ENCODE assay signal across 24 cellular contexts in the genomic region with DNA sequence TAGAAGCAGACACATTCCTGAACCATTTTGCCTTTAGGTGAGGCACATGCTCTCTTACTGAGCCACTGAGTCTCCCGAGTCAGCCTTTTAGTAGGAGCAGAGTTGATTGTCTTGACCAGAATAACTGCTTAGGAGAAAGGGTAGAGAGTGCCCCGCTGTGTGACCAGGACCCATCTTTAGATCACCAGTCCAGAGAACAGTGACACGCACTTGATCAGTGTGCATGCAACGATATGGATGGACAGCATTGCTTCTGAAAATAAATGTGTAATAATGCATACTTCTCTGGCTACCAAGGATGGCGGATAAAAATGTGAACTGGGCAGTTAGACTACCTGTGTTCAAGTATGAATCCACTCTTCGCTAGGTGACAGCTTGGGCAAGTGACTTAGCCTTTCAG.
DNase-seq lines count a peak whose midpoint lies in the region; ATAC-seq, FAIRE-seq and TF ChIP-seq lines count a peak whose summit lies in the region.
"Had no signal": no experiment of that assay in that cellular context is flagged by ENCODE, and none has a peak within 500 bp of the region (broad histone marks: within the 10 kb centered on the region; RNA-seq: fewer than 3 reads in every experiment).

No MANE protein-coding gene starts in this region.

- WGBS in IMR-90 (ENCODE audit: extremely low coverage in 2 of 2, insufficient read length in 1 of 2), 2 experiments, result no CpG with 5 or more reads among the region's 6 CpGs
- WGBS in H1 (ENCODE audit: extremely low coverage in 1 of 2, insufficient coverage in 1 of 2, insufficient read length in 1 of 2, insufficient replicate concordance in 2 of 2, low coverage in 1 of 2, low lambda C conversion rate in 2 of 2, missing lambda C conversion rate in 1 of 2), 2 experiments, result 78% methylated on average over 6 of the region's 6 CpGs; no CpG with 5 or more reads in 1 of the 2 experiments

- H2BK20ac ChIP-seq in IMR-90 (ENCODE audit: low read depth, low read length), result no peak overlapping the region
- no peak overlapping the region for H2BK20ac ChIP-seq in H1 (ENCODE audit: low read length)

- H2BK120ac ChIP-seq in IMR-90 (ENCODE audit: low read depth, low read length) (no peak overlapping the region; the same call in 1 of the 2 replicates), H1 (replicated peaks; ENCODE audit: low read depth, low read length) (no peak overlapping the region)

- no peaks in the 10 kb centered on the region for H3K27me3 ChIP-seq in IMR-90 (ENCODE audit: control insufficient read depth, insufficient read depth, low read length)
- H3K27me3 ChIP-seq in H1 (replicated peaks in 1 of 4; ENCODE audit: control insufficient read depth in 3 of 4, extremely low read depth in 1 of 4, insufficient read depth in 3 of 4, low read length in 3 of 4), result no peaks in the 10 kb centered on the region
- no peaks in the 10 kb centered on the region for H3K27me3 ChIP-seq in neural progenitor cell
- H3K27me3 ChIP-seq in osteoblast (ENCODE audit: insufficient read depth, low read length), result no peaks in the 10 kb centered on the region
- H3K27me3 ChIP-seq in dorsolateral prefrontal cortex, result peaks cover 0 to 11% (median 0%) of the 10 kb centered on the region in 45 donors
- H3K27me3 ChIP-seq: BE2C, BLaER1 had no signal

- H3K9ac ChIP-seq in IMR-90 (ENCODE audit: low read depth, low read length) (no peak overlapping the region), H1 (replicated peaks in 1 of 4; ENCODE audit: extremely low read depth in 1 of 4, low read depth in 3 of 4, low read length in 3 of 4) (no peak overlapping the region), neural progenitor cell (no peak overlapping the region)
- H3K9ac ChIP-seq: BLaER1 had no signal

- H4K5ac ChIP-seq in IMR-90 (ENCODE audit: low read depth, low read length), result no peak overlapping the region
- no peak overlapping the region for H4K5ac ChIP-seq in H1 (ENCODE audit: insufficient read length, low read depth, low read length)

- no peak overlapping the region for H2BK5ac ChIP-seq in IMR-90 (ENCODE audit: low read depth, low read length, poor library complexity, severe bottlenecking)
- H2BK5ac ChIP-seq in H1 (ENCODE audit: low read depth, low read length), result no peak overlapping the region

- H4K8ac ChIP-seq in IMR-90 (ENCODE audit: low read depth in 2 of 2, low read length in 2 of 2) (peak overlapping the region in 1 of 2 experiments; percentile 20; a peak in 1 of 4 replicates), H1 (ENCODE audit: extremely low read depth, insufficient read depth, low read length) (no peak overlapping the region)

- H3K23me2 ChIP-seq in H1 (ENCODE audit: low read depth, low read length), result no peaks in the 10 kb centered on the region

- 0 out of 2 replicates have a peak overlapping the region, but pooled peaks have one; percentile 9 for H3K14ac ChIP-seq in IMR-90 (replicated peaks; ENCODE audit: low read depth, low read length)
- H3K14ac ChIP-seq in H1 (ENCODE audit: insufficient read length), result no peak overlapping the region

- no peaks in the 10 kb centered on the region for H3K4me1 Mint-ChIP-seq in neural progenitor cell
- H3K4me1 Mint-ChIP-seq: CD14-positive monocyte; CD4-positive, alpha-beta memory T cell; CD4-positive, CD25-positive, alpha-beta regulatory T cell; CD8-positive, alpha-beta memory T cell had no signal

- H3K18ac ChIP-seq in IMR-90 (ENCODE audit: low read depth, low read length) (no peak overlapping the region), H1 (ENCODE audit: extremely low read depth, low read length) (no peak overlapping the region)

- ATAC-seq in IMR-90 (ENCODE audit: low read depth) (no peak), HG02885 (IDR thresholded peaks at IDR 0.05; ENCODE audit: poor library complexity, unreplicated experiment) (no peak)
- ATAC-seq: GM12878 had no signal

- H3K9me3 ChIP-seq in IMR-90 (ENCODE audit: control insufficient read depth, insufficient read depth, low read length) (no peaks in the 10 kb centered on the region), H1 (ENCODE audit: insufficient read depth in 2 of 2, low read depth in 1 of 2, low read length in 1 of 2) (no peaks in the 10 kb centered on the region), neural progenitor cell (ENCODE audit: low read depth) (no peaks in the 10 kb centered on the region), osteoblast (ENCODE audit: low read depth, low read length) (no peaks in the 10 kb centered on the region)
- H3K9me3 ChIP-seq: BE2C, BLaER1 had no signal

- no peak for TF ChIP-seq EP300 in H1 (IDR thresholded peaks at IDR 0.05; ENCODE audit: borderline replicate concordance in 1 of 2, low read depth in 2 of 2, low read length in 2 of 2)

- H4K20me1 ChIP-seq in IMR-90 (ENCODE audit: insufficient read depth, low read length) (no peaks in the 10 kb centered on the region), H1 (replicated peaks in 1 of 2; ENCODE audit: control insufficient read depth in 1 of 2, insufficient read depth in 2 of 2, low read length in 2 of 2) (no peaks in the 10 kb centered on the region), neural progenitor cell (ENCODE audit: low read depth) (no peaks in the 10 kb centered on the region), osteoblast (ENCODE audit: insufficient read depth, low read length) (no peaks in the 10 kb centered on the region)
- H4K20me1 ChIP-seq: BLaER1 had no signal

- DNase-seq in IMR-90 (no peak), H1 (ENCODE audit: low read depth in 1 of 2, low spot score in 2 of 2) (no peak), neural progenitor cell (ENCODE audit: low spot score) (no peak), osteoblast (ENCODE audit: insufficient read length, low spot score, missing footprints) (no peak), dorsolateral prefrontal cortex (no peak), DMS 273 (lab: John Stamatoyannopoulos, UW; ENCODE audit: unreplicated experiment) (no peak)
- DNase-seq: 8988T; ACHN; BE2C; C1 segment of cervical spinal cord; CD4-positive, alpha-beta memory T cell; CD4-positive, CD25-positive, alpha-beta regulatory T cell; CD8-positive, alpha-beta memory T cell; COR-L47; DMS79 treated with DMSO at 0.1 percent for 48 hours; GF-D8 had no signal

- no TSS peak for BruUV-seq in IMR-90 (replicated peaks; lab: Mats Ljungman, UMichigan)

- no peaks in the 10 kb centered on the region for H3K36me3 Mint-ChIP-seq in neural progenitor cell
- H3K36me3 Mint-ChIP-seq: CD14-positive monocyte; CD4-positive, alpha-beta memory T cell; CD4-positive, CD25-positive, alpha-beta regulatory T cell; CD8-positive, alpha-beta memory T cell had no signal

- H4K91ac ChIP-seq in IMR-90 (ENCODE audit: insufficient read depth, low read depth, low read length) (no peak overlapping the region), H1 (replicated peaks; ENCODE audit: insufficient read length, low read length) (no peak overlapping the region)

- H3K27ac ChIP-seq in IMR-90 (ENCODE audit: insufficient read depth, low read length) (no peak overlapping the region), H1 (ENCODE audit: low read depth, low read length) (no peak overlapping the region), neural progenitor cell (no peak overlapping the region), osteoblast (ENCODE audit: low read depth, low read length) (no peak overlapping the region), dorsolateral prefrontal cortex (no peak overlapping the region)
- H3K27ac ChIP-seq: BLaER1 had no signal

- CTCF ChIA-PET in IMR-90 (lab: Yijun Ruan, JAX), result no interaction called here
- CTCF ChIA-PET in H1 (lab: Charles Lee; ENCODE audit: partially characterized antibody), result no interaction called here

- H3K4ac ChIP-seq in IMR-90 (ENCODE audit: low read depth, low read length) (peak overlapping the region; percentile 24; the same call in 1 of the 2 replicates), H1 (replicated peaks; ENCODE audit: insufficient read length, low read depth, low read length) (no peak overlapping the region)

- no peak overlapping the region for H3K56ac ChIP-seq in IMR-90 (ENCODE audit: extremely low read depth, insufficient read depth, low read length)
- no peak overlapping the region for H3K56ac ChIP-seq in H1 (replicated peaks; ENCODE audit: insufficient read length, low read depth, low read length)

- no peaks in the 10 kb centered on the region for H3K9me1 ChIP-seq in IMR-90 (ENCODE audit: insufficient read depth, low read length)

- H3F3A ChIP-seq in neural progenitor cell (ENCODE audit: low read depth), result no peaks in the 10 kb centered on the region

- H3K4me2 ChIP-seq in IMR-90 (ENCODE audit: low read depth, low read length), result no peak overlapping the region
- H3K4me2 ChIP-seq in H1 (ENCODE audit: insufficient read depth in 1 of 2, low read depth in 2 of 2, low read length in 2 of 2), result no peak overlapping the region
- H3K4me2 ChIP-seq in neural progenitor cell, result no peak overlapping the region
- H3K4me2 ChIP-seq in osteoblast (ENCODE audit: insufficient read depth, low read length), result no peak overlapping the region
- H3K4me2 ChIP-seq: BLaER1 had no signal

- POLR2A ChIA-PET in IMR-90 (lab: Charles Lee; ENCODE audit: unreplicated experiment) (no interaction called here), H1 (lab: Charles Lee; ENCODE audit: partially characterized antibody) (no interaction called here)

- H3K79me1 ChIP-seq in IMR-90 (ENCODE audit: low read depth in 1 of 2, low read length in 2 of 2) (no peaks in the 10 kb centered on the region), H1 (ENCODE audit: low read depth, low read length) (no peaks in the 10 kb centered on the region)

- no peak for FAIRE-seq in H1 (lab: Jason Lieb, UNC)
- FAIRE-seq: A204.1, G401.6, GM12878, GM12892, GM18507 had no signal

- H2AFZ ChIP-seq in IMR-90 (replicated peaks; ENCODE audit: low read length, poor library complexity) (no peak overlapping the region), H1 (ENCODE audit: low read length) (peak overlapping the region; percentile 52; the same call in 1 of the 2 replicates), neural progenitor cell (replicated peaks) (peak overlapping the region; percentile 77), osteoblast (ENCODE audit: low read length) (no peak overlapping the region)

- TF ChIP-seq POLR2A in IMR-90 (IDR thresholded peaks at IDR 0.05; ENCODE audit: low read depth, low read length), result no peak
- TF ChIP-seq POLR2A in H1 (IDR thresholded peaks at IDR 0.05; ENCODE audit: control extremely low read depth in 1 of 2, low read depth in 2 of 2, low read length in 2 of 2), result no peak

- H3K4me1 ChIP-seq in IMR-90 (ENCODE audit: control insufficient read depth, insufficient read depth, low read length) (peaks cover 2% of the 10 kb centered on the region; the same call in 1 of the 2 replicates), H1 (replicated peaks in 1 of 4; ENCODE audit: control insufficient read depth in 3 of 4, insufficient read depth in 4 of 4, low read length in 3 of 4) (peaks cover 0 to 5% (median 0%) of the 10 kb centered on the region in 4 experiments; a peak in 3 of 7 replicates), neural progenitor cell (no peaks in the 10 kb centered on the region), osteoblast (ENCODE audit: insufficient read depth, low read length) (no peaks in the 10 kb centered on the region)
- H3K4me1 ChIP-seq: BE2C had no signal

- H3K79me2 ChIP-seq in H1 (ENCODE audit: control insufficient read depth in 1 of 2, insufficient read depth in 2 of 2, low read length in 2 of 2) (no peaks in the 10 kb centered on the region), neural progenitor cell (ENCODE audit: low read depth) (no peaks in the 10 kb centered on the region), osteoblast (ENCODE audit: insufficient read depth, low read length) (no peaks in the 10 kb centered on the region)

- no peak overlapping the region for H2BK15ac ChIP-seq in IMR-90 (ENCODE audit: low read depth, low read length)
- no peak overlapping the region for H2BK15ac ChIP-seq in H1 (ENCODE audit: low read length)

- no peak overlapping the region for H3K23ac ChIP-seq in IMR-90 (ENCODE audit: low read depth, low read length)
- no peak overlapping the region for H3K23ac ChIP-seq in H1 (ENCODE audit: insufficient read length)

- no peak overlapping the region for H3K4me3 ChIP-seq in IMR-90 (ENCODE audit: insufficient read depth, low read depth, low read length)
- no peak overlapping the region for H3K4me3 ChIP-seq in H1 (ENCODE audit: extremely low read depth in 1 of 4, insufficient read depth in 2 of 4, low read depth in 3 of 4, low read length in 4 of 4)
- H3K4me3 ChIP-seq in neural progenitor cell, result no peak overlapping the region
- no peak overlapping the region for H3K4me3 ChIP-seq in osteoblast (ENCODE audit: insufficient read depth, low read length)
- no peak overlapping the region for H3K4me3 ChIP-seq in dorsolateral prefrontal cortex
- H3K4me3 ChIP-seq: BLaER1, GM12878 had no signal

- H3K36me3 ChIP-seq in IMR-90 (ENCODE audit: control insufficient read depth, insufficient read depth, low read length) (no peaks in the 10 kb centered on the region), H1 (ENCODE audit: control insufficient read depth in 2 of 4, insufficient read depth in 4 of 4, low read length in 3 of 4) (no peaks in the 10 kb centered on the region), neural progenitor cell (no peaks in the 10 kb centered on the region), osteoblast (ENCODE audit: insufficient read depth, low read length) (no peaks in the 10 kb centered on the region)
- H3K36me3 ChIP-seq: BE2C, BLaER1 had no signal

- no peak overlapping the region for H2AK9ac ChIP-seq in IMR-90 (replicated peaks; ENCODE audit: low read depth, low read length, poor library complexity)

- TF ChIP-seq RAD21 in IMR-90 (IDR thresholded peaks at IDR 0.05; ENCODE audit: low read length) (no peak), H1 (IDR thresholded peaks at IDR 0.05 in 1 of 2, conservative IDR thresholded peaks at IDR 0.05 in 1 of 2; ENCODE audit: low read depth in 2 of 2, low read length in 2 of 2) (no peak)

- no peak overlapping the region for H3K27ac Mint-ChIP-seq in neural progenitor cell
- H3K27ac Mint-ChIP-seq: CD14-positive monocyte; CD4-positive, alpha-beta memory T cell; CD4-positive, CD25-positive, alpha-beta regulatory T cell; CD8-positive, alpha-beta memory T cell had no signal

- H3K9me3 Mint-ChIP-seq in neural progenitor cell, result no peaks in the 10 kb centered on the region

- no peak overlapping the region for H2BK12ac ChIP-seq in H1 (ENCODE audit: low read depth, low read length)

- no peak overlapping the region for H3K4me3 Mint-ChIP-seq in neural progenitor cell
- H3K4me3 Mint-ChIP-seq: CD14-positive monocyte; CD4-positive, alpha-beta memory T cell; CD4-positive, CD25-positive, alpha-beta regulatory T cell; CD8-positive, alpha-beta memory T cell had no signal

- in situ Hi-C loops in IMR-90 (cut with MboI; ENCODE audit: low sequenced_read_pairs), result no loop called here

- H2AK5ac ChIP-seq in IMR-90 (ENCODE audit: low read depth, low read length), result peak overlapping the region; percentile 43; the same call in 1 of the 2 replicates
- H2AK5ac ChIP-seq in H1 (ENCODE audit: low read depth, low read length), result no peak overlapping the region

- dilution Hi-C loops in IMR-90 (cut with HindIII; ENCODE audit: low sequenced_read_pairs, unreplicated experiment), result no loop called here

- TF ChIP-seq CTCF in IMR-90 (conservative IDR thresholded peaks at IDR 0.05; ENCODE audit: low read depth, low read length) (no peak), H1 (IDR thresholded peaks at IDR 0.05; ENCODE audit: control extremely low read depth in 1 of 3, insufficient read depth in 1 of 3, low read depth in 1 of 3, low read length in 3 of 3) (no peak), neural progenitor cell (IDR thresholded peaks at IDR 0.05) (no peak), osteoblast (IDR thresholded peaks at IDR 0.05; ENCODE audit: extremely low read depth, low read depth, low read length) (no peak), dorsolateral prefrontal cortex (IDR thresholded peaks at IDR 0.05 in 54 of 56, conservative IDR thresholded peaks at IDR 0.05 in 2 of 56; ENCODE audit: low read depth in 1 of 56, partially characterized antibody in 56 of 56) (no peak)

- intact Hi-C loops in IMR-90 (cut with micrococcal nuclease) (no loop called here), dorsolateral prefrontal cortex (cut with DNase I) (no loop called here)

- peaks cover 2% of the 10 kb centered on the region for H3K27me3 Mint-ChIP-seq in neural progenitor cell (ENCODE audit: insufficient read depth, low read depth)
- H3K27me3 Mint-ChIP-seq: CD4-positive, alpha-beta memory T cell; CD4-positive, CD25-positive, alpha-beta regulatory T cell; CD8-positive, alpha-beta memory T cell had no signal

Comparison
In these comparisons a context has a peak if more than half of its experiments do, and no peak if none do; other contexts are left out.
1. H2AFZ ChIP-seq: peak in H1 (single experiment) and neural progenitor cell (single experiment); none in IMR-90 (single experiment) and osteoblast (single experiment).